ENCODE assay signal across 1 cellular context in the genomic region with DNA sequence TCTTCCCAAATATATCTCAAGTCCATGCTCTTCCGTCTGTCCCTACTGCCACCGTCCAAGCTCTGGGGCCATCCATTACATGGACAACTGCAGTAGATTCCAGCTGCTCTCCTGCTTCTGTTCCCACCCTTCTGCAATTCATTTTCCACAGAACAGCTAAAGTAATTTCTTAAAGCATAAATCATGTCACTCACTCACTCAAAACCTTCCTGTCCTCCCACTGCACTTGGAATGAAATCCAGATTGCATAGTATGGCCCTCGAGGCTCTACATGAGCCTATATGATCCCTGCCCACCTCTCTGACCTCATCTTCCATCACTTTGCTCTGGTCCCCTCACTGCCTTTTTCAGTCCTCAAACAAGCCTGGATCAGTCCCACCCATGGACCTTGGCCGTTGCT.
TF ChIP-seq lines count a peak whose summit lies in the region.

No MANE protein-coding gene starts in this region.

TF ChIP-seq in IMR-90, 13 proteins besides CTCF, POLR2A, EP300 and RAD21 (continued from another document):
- TF ChIP-seq RFX5 (IDR thresholded peaks at IDR 0.05; ENCODE audit: low read depth, low read length) (no peak), FOS (IDR thresholded peaks at IDR 0.05; ENCODE audit: low read depth, low read length) (no peak), USF2 (IDR thresholded peaks at IDR 0.05; ENCODE audit: low read depth, low read length) (no peak), CEBPB (IDR thresholded peaks at IDR 0.05; ENCODE audit: low read depth, low read length) (no peak), MXI1 (IDR thresholded peaks at IDR 0.05; ENCODE audit: borderline replicate concordance, low read depth, low read length) (no peak)
TF ChIP-seq in IMR-90: peak in this region for 0.
